Comparison of ENCODE assay signal across 8 cellular contexts in the genomic region with DNA sequence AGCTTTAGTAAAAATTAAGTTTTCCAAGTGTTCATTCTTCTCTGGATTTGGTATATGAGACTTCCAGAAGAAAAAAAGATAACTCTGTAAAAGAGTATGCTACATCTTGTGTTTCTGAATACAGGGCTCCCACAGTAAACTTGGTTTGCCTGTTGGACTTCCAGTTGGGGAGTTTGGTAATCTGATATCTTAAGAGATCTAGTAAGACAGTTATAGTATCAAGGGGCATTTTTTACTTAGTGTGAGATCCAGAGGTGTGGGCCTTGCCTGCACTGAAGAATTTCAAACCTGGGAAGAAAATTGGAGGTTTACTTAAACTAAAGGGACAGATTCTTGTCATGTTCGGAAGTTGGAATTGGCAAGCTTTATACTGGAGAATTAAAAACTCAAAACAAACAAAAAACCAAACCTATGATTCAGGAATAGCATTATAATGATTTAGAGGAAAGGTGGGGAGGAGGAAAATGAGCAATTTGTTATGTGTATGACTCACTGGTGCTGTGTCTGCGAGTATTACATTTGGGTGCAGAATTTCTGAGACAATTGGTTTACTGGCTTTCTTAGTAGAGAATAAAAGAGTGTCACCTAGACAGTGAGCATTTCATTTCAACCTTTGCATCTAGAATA. TPM values are rescaled to one million over a fixed set of nuclear protein-coding genes. Genes with fewer than 3 reads are reported as not detected.
DNase-seq lines count a peak whose midpoint lies in the region; ATAC-seq and TF ChIP-seq lines count a peak whose summit lies in the region.

No MANE protein-coding gene starts in this region.

- DNase-seq in EL: peak; percentile 79
- peak; percentile 40 for DNase-seq in NCI-H69 (lab: John Stamatoyannopoulos, UW)
- DNase-seq in dedifferentiated amniotic fluid mesenchymal stem cell (ENCODE audit: extremely low spot score): peak; percentile 55
- no peak for DNase-seq in omental fat pad (ENCODE audit: low spot score)
- no peak for DNase-seq in NCI-H524 (lab: John Stamatoyannopoulos, UW)
- no peak for DNase-seq in HPDE6-E6E7 (ENCODE audit: extremely low spot score)
- no peak for DNase-seq in stimulated activated CD4-positive, alpha-beta T cell treated with anti-CD3 and anti-CD28 coated beads, Interleukin-4, amount 100 ng/mL, for 24 hours

- no peak for TF ChIP-seq CTCF in omental fat pad (IDR thresholded peaks at IDR 0.05)

- ATAC-seq in omental fat pad (ENCODE audit: low FRiP score) (peak; percentile 77), HG03108 (IDR thresholded peaks at IDR 0.05; ENCODE audit: unreplicated experiment) (no peak)

RNA-seq across cellular contexts. Expression of a gene that starts 58.9 kb away (rescaled TPM):
- total RNA-seq in omental fat pad: 10 to 100 TPM; 15.8 to 20.6 (median 16.3) TPM

Comparison
In these comparisons a context has a peak if more than half of its experiments do, and no peak if none do; other contexts are left out.
1. DNase-seq: peak in EL (single experiment), NCI-H69 (single experiment) and dedifferentiated amniotic fluid mesenchymal stem cell (single experiment); none in omental fat pad (single experiment), NCI-H524 (0 of 2), HPDE6-E6E7 (single experiment) and stimulated activated CD4-positive, alpha-beta T cell treated with anti-CD3 and anti-CD28 coated beads, Interleukin-4, amount 100 ng/mL, for 24 hours (single experiment).